Comparison of ENCODE assay signal across 1 cellular context in genomic region chr3:148309390-148310035, GRCh38.
TF ChIP-seq lines count a peak whose summit lies in the region.

No MANE protein-coding gene starts in this region.

TF ChIP-seq in GM23338, 12 proteins besides CTCF, POLR2A, EP300 and RAD21 (continued from another document):
- TF ChIP-seq REST (IDR thresholded peaks at IDR 0.05; ENCODE audit: unreplicated experiment): no peak
TF ChIP-seq in GM23338: peak in this region for 0.
